Comparison of ENCODE assay signal across 11 cellular contexts in genomic region chr17:46026045-46026814, GRCh38. TPM values are rescaled to one million over a fixed set of nuclear protein-coding genes. Genes with fewer than 3 reads are reported as not detected.
DNase-seq lines count a peak whose midpoint lies in the region; ATAC-seq and TF ChIP-seq lines count a peak whose summit lies in the region.
"Had no signal": no experiment of that assay in that cellular context is flagged by ENCODE, and none has a peak within 500 bp of the region (broad histone marks: within the 10 kb centered on the region; RNA-seq: fewer than 3 reads in every experiment).

No MANE protein-coding gene starts in this region.

- TF ChIP-seq CTCF in CD4-positive, alpha-beta T cell (IDR thresholded peaks at IDR 0.05): no peak
- no peak for TF ChIP-seq CTCF in NB4 (IDR thresholded peaks at IDR 0.05; ENCODE audit: low read depth, low read length)
- TF ChIP-seq CTCF in gastroesophageal sphincter (IDR thresholded peaks at IDR 0.05): no peak
- no peak for TF ChIP-seq CTCF in neural progenitor cell (IDR thresholded peaks at IDR 0.05)
- no peak for TF ChIP-seq CTCF in type B pancreatic cell (conservative IDR thresholded peaks at IDR 0.05)

- no peak for DNase-seq in CD4-positive, alpha-beta T cell
- DNase-seq in NB4 (ENCODE audit: low read depth): peak; percentile 38
- no peak for DNase-seq in neural progenitor cell (ENCODE audit: low spot score)
- DNase-seq in type B pancreatic cell (ENCODE audit: extremely low spot score, unreplicated experiment): no peak
- DNase-seq in NCI-H2171 (lab: John Stamatoyannopoulos, UW): no peak
- DNase-seq: activated T-cell treated with anti-CD3 and anti-CD28 coated beads, Interleukin-2, amount 50 U/mL, for 48 hours; NCI-H524 treated with DMSO at 0.1 percent for 48 hours had no signal

- no peak for ATAC-seq in CD4-positive, alpha-beta T cell (ENCODE audit: poor library complexity)
- peak; percentile 56 for ATAC-seq in gastroesophageal sphincter
- ATAC-seq in HG02588 (IDR thresholded peaks at IDR 0.05; ENCODE audit: unreplicated experiment): no peak
- no peak for ATAC-seq in HG03442 (IDR thresholded peaks at IDR 0.05; ENCODE audit: unreplicated experiment)

- H3F3A ChIP-seq in neural progenitor cell (ENCODE audit: low read depth): peaks cover 21% of the 10 kb centered on the region

- WGBS in gastroesophageal sphincter (ENCODE audit: low coverage in 1 of 2), 2 donors: 67 to 68% methylated on average over 4 to 7 of the region's 16 CpGs

- no peak overlapping the region for H3K4me2 ChIP-seq in neural progenitor cell

- no peak overlapping the region for H3K9ac ChIP-seq in neural progenitor cell

- no peak for TF ChIP-seq POLR2A in NB4 (IDR thresholded peaks at IDR 0.05; ENCODE audit: extremely low read depth, insufficient read length)
- no peak for TF ChIP-seq POLR2A in gastroesophageal sphincter (IDR thresholded peaks at IDR 0.05)

- H3K4me3 Mint-ChIP-seq in CD4-positive, alpha-beta T cell: no peak overlapping the region
- H3K4me3 Mint-ChIP-seq in neural progenitor cell (no peak overlapping the region), type B pancreatic cell (no peak overlapping the region)

- H3K36me3 Mint-ChIP-seq in CD4-positive, alpha-beta T cell (ENCODE audit: low read depth): peaks cover 51% of the 10 kb centered on the region
- H3K36me3 Mint-ChIP-seq in neural progenitor cell: peaks cover 30% of the 10 kb centered on the region
- H3K36me3 Mint-ChIP-seq in type B pancreatic cell: peaks cover 32% of the 10 kb centered on the region

- H3K79me2 ChIP-seq in neural progenitor cell (ENCODE audit: low read depth): no peaks in the 10 kb centered on the region

- no peak for TF ChIP-seq EP300 in gastroesophageal sphincter (IDR thresholded peaks at IDR 0.05)

- no peak overlapping the region for H2AFZ ChIP-seq in neural progenitor cell (replicated peaks)

- H3K27ac Mint-ChIP-seq in CD4-positive, alpha-beta T cell: peak overlapping the region; percentile 69
- H3K27ac Mint-ChIP-seq in neural progenitor cell: peak overlapping the region; percentile 91
- H3K27ac Mint-ChIP-seq in type B pancreatic cell: no peak overlapping the region

- H4K20me1 ChIP-seq in neural progenitor cell (ENCODE audit: low read depth): peaks cover 45% of the 10 kb centered on the region

- no peaks in the 10 kb centered on the region for H3K9me3 Mint-ChIP-seq in CD4-positive, alpha-beta T cell
- H3K9me3 Mint-ChIP-seq in neural progenitor cell (no peaks in the 10 kb centered on the region), type B pancreatic cell (no peaks in the 10 kb centered on the region)

- POLR2A ChIA-PET in CD4-positive, alpha-beta T cell (lab: Charles Lee): interaction anchor here (0.5 kb wide), 1 partner anchor 17 kb away, joined by 5 read pairs; no protein-coding TSS in a partner anchor

- no peak overlapping the region for H3K27ac ChIP-seq in CD4-positive, alpha-beta T cell (ENCODE audit: low read depth, low read length)
- H3K27ac ChIP-seq in gastroesophageal sphincter: peak overlapping the region in 3 of 4 donors; percentile 25 to 47 (median 42)
- no peak overlapping the region for H3K27ac ChIP-seq in neural progenitor cell

- no peaks in the 10 kb centered on the region for H3K27me3 ChIP-seq in CD4-positive, alpha-beta T cell (ENCODE audit: control insufficient read depth, insufficient read depth, low read length)
- H3K27me3 ChIP-seq in gastroesophageal sphincter (no peaks in the 10 kb centered on the region), neural progenitor cell (no peaks in the 10 kb centered on the region)

- H3K4me1 ChIP-seq in gastroesophageal sphincter: peaks cover 0 to 19% (median 0%) of the 10 kb centered on the region in 3 donors
- peaks cover 25% of the 10 kb centered on the region for H3K4me1 ChIP-seq in neural progenitor cell

- H3K36me3 ChIP-seq in gastroesophageal sphincter (peaks cover 0 to 71% of the 10 kb centered on the region in 2 donors), neural progenitor cell (no peaks in the 10 kb centered on the region)

- CTCF ChIA-PET in CD4-positive, alpha-beta T cell (lab: Charles Lee): no interaction called here

- no peaks in the 10 kb centered on the region for H3K9me3 ChIP-seq in CD4-positive, alpha-beta T cell (ENCODE audit: control insufficient read depth, low read length)
- H3K9me3 ChIP-seq in gastroesophageal sphincter (no peaks in the 10 kb centered on the region), neural progenitor cell (ENCODE audit: low read depth) (no peaks in the 10 kb centered on the region)

- H3K4me3 ChIP-seq in NB4 (ENCODE audit: low read depth, low read length) (no peak overlapping the region), gastroesophageal sphincter (no peak overlapping the region), neural progenitor cell (no peak overlapping the region)

- no peaks in the 10 kb centered on the region for H3K27me3 Mint-ChIP-seq in CD4-positive, alpha-beta T cell
- peaks cover 7% of the 10 kb centered on the region for H3K27me3 Mint-ChIP-seq in neural progenitor cell (ENCODE audit: insufficient read depth, low read depth)
- no peaks in the 10 kb centered on the region for H3K27me3 Mint-ChIP-seq in type B pancreatic cell

- no peaks in the 10 kb centered on the region for H3K4me1 Mint-ChIP-seq in CD4-positive, alpha-beta T cell (ENCODE audit: low read depth)
- H3K4me1 Mint-ChIP-seq in neural progenitor cell: peaks cover 26% of the 10 kb centered on the region
- peaks cover 15% of the 10 kb centered on the region for H3K4me1 Mint-ChIP-seq in type B pancreatic cell (ENCODE audit: unreplicated experiment)

- intact Hi-C loops in CD4-positive, alpha-beta T cell (cut with DNase I, micrococcal nuclease): no loop called here

RNA-seq across cellular contexts. Expression of gene STH, which starts 27.2 kb away (rescaled TPM):
- total RNA-seq in CD4-positive, alpha-beta T cell: not detected
- total RNA-seq in gastroesophageal sphincter (not detected), neural progenitor cell (ENCODE audit: low replicate concordance) (not detected in 2 replicates), type B pancreatic cell (ENCODE audit: low replicate concordance) (not detected in 2 replicates)
- total RNA-seq: pulmonary artery endothelial cell had no signal

Comparison
In these comparisons a context has a peak if more than half of its experiments do, and no peak if none do; other contexts are left out.
1. H3K27ac ChIP-seq: peak in gastroesophageal sphincter (3 of 4); none in CD4-positive, alpha-beta T cell (single experiment) and neural progenitor cell (single experiment).